ENCODE assay signal across 17 cellular contexts in genomic region chr4:9927317-9928007, GRCh38.
DNase-seq lines count a peak whose midpoint lies in the region; ATAC-seq and TF ChIP-seq lines count a peak whose summit lies in the region.
"Had no signal": no experiment of that assay in that cellular context is flagged by ENCODE, and none has a peak within 500 bp of the region (broad histone marks: within the 10 kb centered on the region; RNA-seq: fewer than 3 reads in every experiment).

No MANE protein-coding gene starts in this region.

- TF ChIP-seq CTCF in CD14-positive monocyte (IDR thresholded peaks at IDR 0.05) (no peak), endodermal cell (conservative IDR thresholded peaks at IDR 0.05) (peak; percentile 26), breast epithelium (IDR thresholded peaks at IDR 0.05) (no peak), right lobe of liver (IDR thresholded peaks at IDR 0.05) (no peak)

- H3K9ac ChIP-seq in GM23248 (no peak overlapping the region), endodermal cell (ENCODE audit: extremely low read depth, low read length, poor library complexity, severe bottlenecking) (no peak overlapping the region)
- H3K9ac ChIP-seq: SK-N-SH had no signal

- H3K4me2 ChIP-seq in GM23248 (ENCODE audit: unreplicated experiment): no peak overlapping the region
- H3K4me2 ChIP-seq: SK-N-SH had no signal

- H3K27me3 Mint-ChIP-seq in CD14-positive monocyte (ENCODE audit: low read depth in 3 of 3) (peaks cover 0 to 3% (median 0%) of the 10 kb centered on the region in 3 donors), endodermal cell (ENCODE audit: insufficient read depth) (peaks cover 10% of the 10 kb centered on the region)
- H3K27me3 Mint-ChIP-seq: activated CD4-positive, alpha-beta memory T cell treated with anti-CD3 and anti-CD28 coated beads for 36 hours had no signal

- H3K36me3 Mint-ChIP-seq in CD14-positive monocyte (peaks cover 62 to 85% of the 10 kb centered on the region in 2 donors), endodermal cell (ENCODE audit: low read depth) (no peaks in the 10 kb centered on the region)
- H3K36me3 Mint-ChIP-seq: activated CD4-positive, alpha-beta memory T cell treated with anti-CD3 and anti-CD28 coated beads for 36 hours; WTC11 had no signal

- H4K20me1 ChIP-seq in GM23248 (ENCODE audit: insufficient read depth): no peaks in the 10 kb centered on the region

- TF ChIP-seq POLR2A in breast epithelium (IDR thresholded peaks at IDR 0.05) (no peak), right lobe of liver (IDR thresholded peaks at IDR 0.05) (no peak)

- H3F3A ChIP-seq in GM23248 (ENCODE audit: insufficient read depth): no peaks in the 10 kb centered on the region

- H3K79me2 ChIP-seq in GM23248 (ENCODE audit: insufficient read depth): no peaks in the 10 kb centered on the region

- H3K27ac Mint-ChIP-seq in CD14-positive monocyte (peak overlapping the region in 6 of 7 donors; percentile 61 to 81 (median 70)), endodermal cell (no peak overlapping the region)
- H3K27ac Mint-ChIP-seq: activated CD4-positive, alpha-beta memory T cell treated with anti-CD3 and anti-CD28 coated beads for 36 hours; WTC11 had no signal

- H3K27me3 ChIP-seq in GM23248 (replicated peaks; ENCODE audit: insufficient read depth) (no peaks in the 10 kb centered on the region), endodermal cell (ENCODE audit: control insufficient read depth, insufficient read depth, low read length, poor library complexity, severe bottlenecking) (peaks cover 4% of the 10 kb centered on the region), breast epithelium (no peaks in the 10 kb centered on the region), right lobe of liver (no peaks in the 10 kb centered on the region)
- H3K27me3 ChIP-seq: stomach had no signal

- DNase-seq in CD14-positive monocyte (ENCODE audit: low spot score): no peak
- peak; percentile 11 for DNase-seq in GM23248
- DNase-seq in NOMO-1 treated with dmso at 0.1 percent for 144 hours (lab: John Stamatoyannopoulos, UW; ENCODE audit: unreplicated experiment): peak; percentile 11
- no peak for DNase-seq in endodermal cell
- no peak for DNase-seq in breast epithelium (ENCODE audit: low spot score in 2 of 2)
- DNase-seq in occipital lobe (lab: John Stamatoyannopoulos, UW): no peak
- DNase-seq in right lobe of liver: no peak
- DNase-seq: activated CD4-positive, alpha-beta memory T cell treated with anti-CD3 and anti-CD28 coated beads for 36 hours; hypothalamus; lower lobe of right lung; NCI-H2029; SK-N-SH; stimulated activated CD4-positive, alpha-beta T cell treated with anti-CD3 and anti-CD28 coated beads, Interleukin-12 subunit alpha, Interleukin-12 subunit beta, amount 100 ng/mL, for 4 hours; stomach had no signal

- WGBS in GM23248 (ENCODE audit: low coverage in 1 of 2, low lambda C conversion rate in 2 of 2, missing lambda C conversion rate in 2 of 2), 2 experiments: 39% methylated on average over 10 of the region's 10 CpGs
- 87 to 91% methylated on average over 10 of the region's 10 CpGs for WGBS in endodermal cell (ENCODE audit: insufficient coverage in 1 of 2, insufficient read length in 1 of 2), 2 experiments
- 67% methylated on average over 8 of the region's 10 CpGs for WGBS in right lobe of liver (ENCODE audit: insufficient coverage, low coverage, low lambda C conversion rate, missing lambda C conversion rate)

- intact Hi-C loops in CD14-positive monocyte (cut with micrococcal nuclease): no loop called here
- intact Hi-C loops in breast epithelium (cut with DNase I; ENCODE audit: low total_unique reads): no loop called here
- intact Hi-C loops in right lobe of liver (cut with DNase I): no loop called here

- H3K4me3 ChIP-seq in GM23248 (no peak overlapping the region), endodermal cell (ENCODE audit: low read length) (no peak overlapping the region), breast epithelium (no peak overlapping the region), right lobe of liver (no peak overlapping the region)
- H3K4me3 ChIP-seq: lower lobe of right lung, stomach had no signal

- H3K36me3 ChIP-seq in GM23248 (ENCODE audit: low read depth) (no peaks in the 10 kb centered on the region), endodermal cell (ENCODE audit: control insufficient read depth, insufficient read depth, low read length) (no peaks in the 10 kb centered on the region), breast epithelium (no peaks in the 10 kb centered on the region), right lobe of liver (no peaks in the 10 kb centered on the region)
- H3K36me3 ChIP-seq: lower lobe of right lung, stomach had no signal

- in situ Hi-C loops in GM23248 (cut with MboI): no loop called here

- H3K4me1 Mint-ChIP-seq in CD14-positive monocyte: peaks cover 23% of the 10 kb centered on the region
- no peaks in the 10 kb centered on the region for H3K4me1 Mint-ChIP-seq in endodermal cell

- H2AFZ ChIP-seq in GM23248: no peak overlapping the region

- peak overlapping the region in 1 of 2 donors; percentile 60 for H3K4me3 Mint-ChIP-seq in CD14-positive monocyte
- H3K4me3 Mint-ChIP-seq in endodermal cell: no peak overlapping the region
- H3K4me3 Mint-ChIP-seq: activated CD4-positive, alpha-beta memory T cell treated with anti-CD3 and anti-CD28 coated beads for 36 hours; WTC11 had no signal

- H3K9me2 ChIP-seq in GM23248 (ENCODE audit: insufficient read depth): no peaks in the 10 kb centered on the region
- H3K9me2 ChIP-seq: SK-N-SH had no signal

- H3K27ac ChIP-seq in GM23248: no peak overlapping the region
- no peak overlapping the region for H3K27ac ChIP-seq in endodermal cell (ENCODE audit: low read depth, low read length)
- H3K27ac ChIP-seq in breast epithelium: no peak overlapping the region
- H3K27ac ChIP-seq in right lobe of liver: no peak overlapping the region
- H3K27ac ChIP-seq: lower lobe of right lung, stomach had no signal

- H3K9me3 ChIP-seq in GM23248 (ENCODE audit: low read depth) (no peaks in the 10 kb centered on the region), endodermal cell (ENCODE audit: control insufficient read depth, low read length) (no peaks in the 10 kb centered on the region), breast epithelium (no peaks in the 10 kb centered on the region), right lobe of liver (no peaks in the 10 kb centered on the region)
- H3K9me3 ChIP-seq: lower lobe of right lung, SK-N-SH, stomach had no signal

- H3K9me3 Mint-ChIP-seq in CD14-positive monocyte (no peaks in the 10 kb centered on the region), endodermal cell (no peaks in the 10 kb centered on the region)
- H3K9me3 Mint-ChIP-seq: activated CD4-positive, alpha-beta memory T cell treated with anti-CD3 and anti-CD28 coated beads for 36 hours; WTC11 had no signal

- no peaks in the 10 kb centered on the region for H3K4me1 ChIP-seq in GM23248 (ENCODE audit: insufficient read depth)
- no peaks in the 10 kb centered on the region for H3K4me1 ChIP-seq in endodermal cell (ENCODE audit: control insufficient read depth, insufficient read depth, low read length)
- H3K4me1 ChIP-seq in breast epithelium: no peaks in the 10 kb centered on the region
- no peaks in the 10 kb centered on the region for H3K4me1 ChIP-seq in right lobe of liver
- H3K4me1 ChIP-seq: lower lobe of right lung had no signal

- ATAC-seq in HG02571 (IDR thresholded peaks at IDR 0.05; ENCODE audit: unreplicated experiment) (no peak), right lobe of liver (no peak)
- ATAC-seq: lower lobe of right lung, Panc1, WTC11 had no signal

Comparison
In these comparisons a context has a peak if more than half of its experiments do, and no peak if none do; other contexts are left out.
1. DNase-seq: peak in GM23248 (single experiment) and NOMO-1 treated with dmso at 0.1 percent for 144 hours (single experiment); none in CD14-positive monocyte (single experiment), endodermal cell (single experiment), breast epithelium (0 of 2), occipital lobe (single experiment) and right lobe of liver (0 of 3).